In the genomic region with DNA sequence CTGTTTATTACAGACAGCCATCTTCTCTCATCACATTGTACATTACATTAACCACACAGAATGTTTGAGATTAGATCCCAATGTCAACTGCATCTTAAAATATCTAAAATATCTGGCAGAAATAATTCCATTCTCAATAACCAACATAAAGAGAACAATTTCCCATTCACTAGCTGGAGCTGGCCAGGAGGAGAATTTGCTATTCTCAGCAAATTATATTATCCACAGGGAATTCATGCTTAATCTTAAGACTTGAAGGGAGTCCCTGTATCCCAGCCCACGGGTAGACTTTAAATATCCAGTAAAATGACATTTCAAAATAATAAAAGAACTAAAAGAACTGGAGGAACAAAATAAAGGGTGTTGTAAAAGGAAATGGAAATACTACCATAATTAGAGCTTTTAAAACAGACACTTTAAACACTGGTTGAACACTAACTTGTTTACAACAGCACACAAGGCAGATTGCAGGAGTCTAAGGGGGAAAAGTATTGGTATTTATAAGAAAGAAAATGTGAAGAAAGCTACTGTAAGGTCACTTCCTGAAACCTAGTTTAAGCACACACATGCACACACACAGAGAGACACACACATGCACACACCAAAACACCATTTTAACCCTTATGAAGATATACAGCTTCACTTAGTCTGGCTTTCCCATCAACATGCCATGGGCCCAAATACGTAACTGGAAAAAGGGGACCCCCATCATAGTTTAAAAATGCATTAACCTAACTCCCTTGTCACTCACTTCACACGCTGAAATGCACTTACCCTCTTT, we compare ENCODE assay signal across 16 cellular contexts.
DNase-seq lines count a peak whose midpoint lies in the region; ATAC-seq, FAIRE-seq and TF ChIP-seq lines count a peak whose summit lies in the region.
"Had no signal": no experiment of that assay in that cellular context is flagged by ENCODE, and none has a peak within 500 bp of the region (broad histone marks: within the 10 kb centered on the region; RNA-seq: fewer than 3 reads in every experiment).

No MANE protein-coding gene starts in this region.

- no peaks in the 10 kb centered on the region for H3K9me2 ChIP-seq in PC-9 (ENCODE audit: insufficient read depth)

- H2BK12ac ChIP-seq in H1 (ENCODE audit: low read depth, low read length), result peak overlapping the region; percentile 71; the same call in 1 of the 2 replicates

- no peak overlapping the region for H2BK15ac ChIP-seq in H1 (ENCODE audit: low read length)

- no peak overlapping the region for H3K4ac ChIP-seq in H1 (replicated peaks; ENCODE audit: insufficient read length, low read depth, low read length)

- peaks cover 60% of the 10 kb centered on the region for H3F3A ChIP-seq in PC-9 (ENCODE audit: insufficient read depth, low read depth)

- ATAC-seq in HG02623 (IDR thresholded peaks at IDR 0.05; ENCODE audit: unreplicated experiment) (no peak), sciatic nerve (no peak)
- ATAC-seq: stimulated activated naive CD8-positive, alpha-beta T cell treated with anti-CD3 and anti-CD28 coated beads, Interleukin-15, Interleukin-2, amounts not matched to agents 100 U/mL and 50 U/mL, for 24 hours had no signal

- TF ChIP-seq POLR2A in H1 (IDR thresholded peaks at IDR 0.05; ENCODE audit: control extremely low read depth in 1 of 2, low read depth in 2 of 2, low read length in 2 of 2), result no peak

- H4K20me1 ChIP-seq in PC-9 (ENCODE audit: insufficient read depth) (no peaks in the 10 kb centered on the region), H1 (replicated peaks in 1 of 2; ENCODE audit: control insufficient read depth in 1 of 2, insufficient read depth in 2 of 2, low read length in 2 of 2) (no peaks in the 10 kb centered on the region)

- CTCF ChIA-PET in PC-9 (lab: Charles Lee) (interaction anchor here (0.6 kb wide), 1 partner anchor 52 kb away, joined by 4 read pairs; no protein-coding TSS in a partner anchor), H1 (lab: Charles Lee; ENCODE audit: partially characterized antibody) (interaction anchor here (0.9 to 1.9 kb wide), 4 partner anchors 13 to 142 kb away, joined by 3 to 6 read pairs (median 3); no protein-coding TSS in a partner anchor)

- H3K56ac ChIP-seq in H1 (replicated peaks; ENCODE audit: insufficient read length, low read depth, low read length), result no peak overlapping the region

- no TSS peak for BruUV-seq in PC-9 (replicated peaks; lab: Mats Ljungman, UMichigan)

- H2BK20ac ChIP-seq in H1 (ENCODE audit: low read length), result peak overlapping the region; percentile 50; the same call in 1 of the 2 replicates

- no peak for TF ChIP-seq EP300 in H1 (IDR thresholded peaks at IDR 0.05; ENCODE audit: borderline replicate concordance in 1 of 2, low read depth in 2 of 2, low read length in 2 of 2)

- H2BK5ac ChIP-seq in H1 (ENCODE audit: low read depth, low read length), result peak overlapping the region; percentile 84; the same call in 1 of the 2 replicates

- H3K27me3 ChIP-seq in PC-9 (ENCODE audit: insufficient read depth, low read depth) (no peaks in the 10 kb centered on the region), H1 (replicated peaks in 1 of 4; ENCODE audit: control insufficient read depth in 3 of 4, extremely low read depth in 1 of 4, insufficient read depth in 3 of 4, low read length in 3 of 4) (no peaks in the 10 kb centered on the region), skeletal muscle satellite cell (ENCODE audit: control insufficient read depth, insufficient read depth, low read length) (no peaks in the 10 kb centered on the region)

- H3K4me2 ChIP-seq in PC-9 (peak overlapping the region; percentile 79), H1 (ENCODE audit: insufficient read depth in 1 of 2, low read depth in 2 of 2, low read length in 2 of 2) (no peak overlapping the region), skeletal muscle satellite cell (ENCODE audit: low read length) (peak overlapping the region; percentile 67)

- no peak overlapping the region for H4K5ac ChIP-seq in H1 (ENCODE audit: insufficient read length, low read depth, low read length)

- H3K36me3 ChIP-seq in PC-9 (ENCODE audit: low read depth) (no peaks in the 10 kb centered on the region), H1 (ENCODE audit: control insufficient read depth in 2 of 4, insufficient read depth in 4 of 4, low read length in 3 of 4) (no peaks in the 10 kb centered on the region), skeletal muscle satellite cell (ENCODE audit: insufficient read depth, low read length) (peaks cover 4% of the 10 kb centered on the region)
- H3K36me3 ChIP-seq: left ventricle myocardium inferior had no signal

- H3K14ac ChIP-seq in H1 (ENCODE audit: insufficient read length), result no peak overlapping the region

- H2AFZ ChIP-seq in PC-9, result no peak overlapping the region
- H2AFZ ChIP-seq in H1 (ENCODE audit: low read length), result no peak overlapping the region

- H3K4me3 ChIP-seq in PC-9, result no peak overlapping the region
- no peak overlapping the region for H3K4me3 ChIP-seq in H1 (ENCODE audit: extremely low read depth in 1 of 4, insufficient read depth in 2 of 4, low read depth in 3 of 4, low read length in 4 of 4)
- peak overlapping the region; percentile 42 for H3K4me3 ChIP-seq in skeletal muscle satellite cell (ENCODE audit: low read length)
- H3K4me3 ChIP-seq: left ventricle myocardium inferior had no signal

- peak overlapping the region; percentile 43 for H2BK120ac ChIP-seq in H1 (replicated peaks; ENCODE audit: low read depth, low read length)

- POLR2A ChIA-PET in PC-9 (lab: Charles Lee; ENCODE audit: unreplicated experiment) (interaction anchor here (0.5 to 0.6 kb wide), 2 partner anchors 30 to 43 kb away, joined by 3 to 11 read pairs; no protein-coding TSS in a partner anchor), H1 (lab: Charles Lee; ENCODE audit: partially characterized antibody) (interaction anchor here (1.1 to 6.2 kb wide), 5 partner anchors 19 to 108 kb away, joined by 3 to 30 read pairs (median 4); partner anchors contain the start of gene PTPN14)

- H3K9ac ChIP-seq in H1 (replicated peaks in 1 of 4; ENCODE audit: extremely low read depth in 1 of 4, low read depth in 3 of 4, low read length in 3 of 4) (no peak overlapping the region), skeletal muscle satellite cell (ENCODE audit: low read depth, low read length) (peak overlapping the region; percentile 73)

- peaks cover 68% of the 10 kb centered on the region for H3K4me1 ChIP-seq in PC-9 (replicated peaks; ENCODE audit: insufficient read depth)
- peaks cover 2 to 44% (median 22%) of the 10 kb centered on the region in 4 experiments; a peak in 5 of 7 replicates for H3K4me1 ChIP-seq in H1 (replicated peaks in 1 of 4; ENCODE audit: control insufficient read depth in 3 of 4, insufficient read depth in 4 of 4, low read length in 3 of 4)
- H3K4me1 ChIP-seq in skeletal muscle satellite cell (ENCODE audit: control insufficient read depth, insufficient read depth, low read length), result peaks cover 69% of the 10 kb centered on the region

- H3K79me1 ChIP-seq in H1 (ENCODE audit: low read depth, low read length), result no peaks in the 10 kb centered on the region

- H4K8ac ChIP-seq in H1 (ENCODE audit: extremely low read depth, insufficient read depth, low read length), result no peak overlapping the region

- H4K91ac ChIP-seq in H1 (replicated peaks; ENCODE audit: insufficient read length, low read length), result peak overlapping the region; percentile 67

- intact Hi-C loops in PC-9 (cut with micrococcal nuclease; ENCODE audit: unreplicated experiment), result loop anchor here (10.0 kb wide), 1 partner anchor 1120 kb away; the partner anchor contains the start of gene KCTD3
- intact Hi-C loops in sciatic nerve (cut with DNase I), result no loop called here

- no peak for TF ChIP-seq RAD21 in H1 (IDR thresholded peaks at IDR 0.05 in 1 of 2, conservative IDR thresholded peaks at IDR 0.05 in 1 of 2; ENCODE audit: low read depth in 2 of 2, low read length in 2 of 2)

- no peak overlapping the region for H3K18ac ChIP-seq in H1 (ENCODE audit: extremely low read depth, low read length)

- H3K79me2 ChIP-seq in PC-9 (ENCODE audit: low read depth), result peaks cover 38% of the 10 kb centered on the region
- peaks cover 0 to 13% of the 10 kb centered on the region in 2 experiments; a peak in 1 of 4 replicates for H3K79me2 ChIP-seq in H1 (ENCODE audit: control insufficient read depth in 1 of 2, insufficient read depth in 2 of 2, low read length in 2 of 2)

- H3K23ac ChIP-seq in H1 (ENCODE audit: insufficient read length), result no peak overlapping the region

- 90% methylated on average over 3 of the region's 3 CpGs; no CpG with 5 or more reads in 1 of the 2 experiments for WGBS in H1 (ENCODE audit: extremely low coverage in 1 of 2, insufficient coverage in 1 of 2, insufficient read length in 1 of 2, insufficient replicate concordance in 2 of 2, low coverage in 1 of 2, low lambda C conversion rate in 2 of 2, missing lambda C conversion rate in 1 of 2), 2 experiments

- H3K27ac ChIP-seq in PC-9 (peak overlapping the region; percentile 90), H1 (ENCODE audit: low read depth, low read length) (no peak overlapping the region)
- H3K27ac ChIP-seq: 22Rv1 had no signal

- no peaks in the 10 kb centered on the region for H3K23me2 ChIP-seq in H1 (ENCODE audit: low read depth, low read length)

- DNase-seq in SIG-M5 treated with dmso at 0.1 percent for 504 hours (lab: John Stamatoyannopoulos, UW; ENCODE audit: unreplicated experiment), result peak; percentile 5
- DNase-seq in SIG-M5 (lab: John Stamatoyannopoulos, UW), result no peak
- DNase-seq in PC-9, result no peak
- DNase-seq in H1 (ENCODE audit: low read depth in 1 of 2, low spot score in 2 of 2), result no peak
- DNase-seq in NAMALWA (ENCODE audit: low spot score), result no peak
- DNase-seq in sciatic nerve (ENCODE audit: low spot score), result no peak
- DNase-seq: activated CD4-positive, CD25-positive, alpha-beta regulatory T cell treated with anti-CD3 and anti-CD28 coated beads, Interleukin-2, amount 50 U/mL, for 72 hours; CD8-positive, alpha-beta memory T cell; left ventricle myocardium inferior; NCI-H2029 treated with DMSO at 0.1 percent for 48 hours; stimulated activated naive CD8-positive, alpha-beta T cell treated with anti-CD3 and anti-CD28 coated beads, Interleukin-15, Interleukin-2, amounts not matched to agents 100 U/mL and 50 U/mL, for 24 hours; SW 1271 had no signal

- H3K9me3 ChIP-seq in PC-9 (ENCODE audit: insufficient read depth, low read depth) (no peaks in the 10 kb centered on the region), H1 (ENCODE audit: insufficient read depth in 2 of 2, low read depth in 1 of 2, low read length in 1 of 2) (no peaks in the 10 kb centered on the region), skeletal muscle satellite cell (replicated peaks; ENCODE audit: low read length) (no peaks in the 10 kb centered on the region)
- H3K9me3 ChIP-seq: left ventricle myocardium inferior had no signal

- no peak overlapping the region for H2AK5ac ChIP-seq in H1 (ENCODE audit: low read depth, low read length)

- no peak for FAIRE-seq in H1 (lab: Jason Lieb, UNC)
- FAIRE-seq: GM19239 had no signal

- no peak for TF ChIP-seq CTCF in PC-9 (conservative IDR thresholded peaks at IDR 0.05)
- TF ChIP-seq CTCF in H1 (IDR thresholded peaks at IDR 0.05; ENCODE audit: control extremely low read depth in 1 of 3, insufficient read depth in 1 of 3, low read depth in 1 of 3, low read length in 3 of 3), result no peak

TF ChIP-seq in H1, 55 proteins besides CTCF, POLR2A, EP300 and RAD21:
- TF ChIP-seq SP2 (IDR thresholded peaks at IDR 0.05; ENCODE audit: low read length) (no peak), MAFK (IDR thresholded peaks at IDR 0.05; ENCODE audit: low read depth, low read length) (0 out of 2 replicates have a peak, but pooled peaks have one; percentile 3)

Comparison
In these comparisons a context has a peak if more than half of its experiments do, and no peak if none do; other contexts are left out.
1. H3K4me2 ChIP-seq: peak in PC-9 (single experiment) and skeletal muscle satellite cell (single experiment); none in H1 (0 of 2).